ENCODE assay signal across 29 cellular contexts in the genomic region with DNA sequence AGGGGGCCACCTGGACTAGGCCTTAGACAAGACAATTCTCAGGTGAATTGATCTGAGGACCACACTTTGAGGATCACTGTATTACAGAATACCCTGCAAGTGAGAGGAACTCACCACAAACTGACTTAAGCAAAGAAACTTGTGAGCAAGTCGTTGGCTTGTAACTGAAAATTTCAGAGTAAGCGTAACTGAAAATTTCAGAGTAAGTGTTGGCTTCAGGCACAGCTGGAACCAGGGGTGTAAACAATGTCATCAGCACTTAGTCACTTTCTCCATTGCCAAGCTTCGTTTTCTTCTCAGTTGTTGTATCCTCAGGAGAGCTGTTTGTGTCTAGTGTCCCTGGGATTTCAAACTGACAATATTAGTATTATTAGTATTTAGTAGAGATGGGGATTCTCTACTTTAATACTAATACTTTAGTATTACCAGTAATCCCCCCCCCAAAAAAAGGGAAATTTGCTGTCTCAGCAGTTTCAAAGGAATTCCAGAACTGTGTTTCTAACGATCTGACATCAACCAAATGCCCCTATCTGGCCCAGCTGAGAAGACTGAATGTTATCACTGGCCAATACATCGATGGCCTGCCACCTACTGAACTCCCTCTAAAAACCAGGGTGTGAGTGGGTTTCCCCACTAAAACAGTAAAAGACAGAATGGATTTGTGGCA.
"Had no signal": no experiment of that assay in that cellular context is flagged by ENCODE, and none has a peak within 500 bp of the region (broad histone marks: within the 10 kb centered on the region; RNA-seq: fewer than 3 reads in every experiment).

No MANE protein-coding gene starts in this region.

- H3K4me3 Mint-ChIP-seq: effector memory CD8-positive, alpha-beta T cell; memory B cell; mesothelial cell of epicardium; naive B cell; natural killer cell treated with Interleukin-12 subunit alpha and Interleukin-12 subunit beta and Interleukin-15 and Interleukin-18, amount 100 ng/mL, for 72 hours; neural crest cell; stimulated activated naive CD8-positive, alpha-beta T cell treated with anti-CD3 and anti-CD28 coated beads, Interleukin-15, amount 100 ng/mL, for 72 hours had no signal

- H3K4me2 ChIP-seq: hepatocyte, smooth muscle cell had no signal

- DNase-seq: cortex of kidney; effector memory CD8-positive, alpha-beta T cell; erythroblast; foreskin fibroblast; gastrocnemius medialis; heart left ventricle; kidney; mucosa of descending colon; naive B cell; stimulated activated CD4-positive, alpha-beta T cell treated with anti-CD3 and anti-CD28 coated beads, Interleukin-12 subunit alpha, Interleukin-12 subunit beta, amount 100 ng/mL, for 4 hours; stimulated activated CD4-positive, alpha-beta T cell treated with anti-CD3 and anti-CD28 coated beads, Interleukin-1b, Interleukin-23, amount 100 ng/mL, for 48 hours; stimulated activated CD4-positive, alpha-beta T cell treated with anti-CD3 and anti-CD28 coated beads, Interleukin-4, amount 100 ng/mL, for 1 hour; stimulated activated CD8-positive, alpha-beta memory T cell treated with anti-CD3 and anti-CD28 coated beads, Interleukin-4, amount 100 ng/mL, for 48 hours; stimulated activated naive CD4-positive, alpha-beta T cell; stimulated activated naive CD8-positive, alpha-beta T cell treated with anti-CD3 and anti-CD28 coated beads, Interleukin-15, amount 100 ng/mL, for 72 hours; thyroid gland; trophoblast cell had no signal

- H3K9ac ChIP-seq: parathyroid adenoma had no signal

- ATAC-seq: effector memory CD8-positive, alpha-beta T cell; heart left ventricle; left lobe of liver; mucosa of descending colon; natural killer cell treated with Interleukin-12 subunit alpha and Interleukin-12 subunit beta and Interleukin-15 and Interleukin-18, amount 100 ng/mL, for 72 hours; sciatic nerve; stimulated activated naive CD8-positive, alpha-beta T cell treated with anti-CD3 and anti-CD28 coated beads, Interleukin-15, amount 100 ng/mL, for 72 hours had no signal

- H3K4me1 Mint-ChIP-seq: memory B cell; mesothelial cell of epicardium; naive B cell; stimulated activated naive CD8-positive, alpha-beta T cell treated with anti-CD3 and anti-CD28 coated beads, Interleukin-15, amount 100 ng/mL, for 72 hours had no signal

- H3K79me2 ChIP-seq: hepatocyte, parathyroid adenoma had no signal

- H3K4me3 ChIP-seq: gastrocnemius medialis, heart left ventricle, hepatocyte, lung, mucosa of descending colon, smooth muscle cell, thyroid gland had no signal

- H3K27ac Mint-ChIP-seq: effector memory CD8-positive, alpha-beta T cell; memory B cell; mesothelial cell of epicardium; naive B cell; natural killer cell treated with Interleukin-12 subunit alpha and Interleukin-12 subunit beta and Interleukin-15 and Interleukin-18, amount 100 ng/mL, for 72 hours; progenitor cell of endocrine pancreas; stimulated activated naive CD8-positive, alpha-beta T cell treated with anti-CD3 and anti-CD28 coated beads, Interleukin-15, amount 100 ng/mL, for 72 hours had no signal

- H3K27me3 Mint-ChIP-seq: natural killer cell treated with Interleukin-12 subunit alpha and Interleukin-12 subunit beta and Interleukin-15 and Interleukin-18, amount 100 ng/mL, for 72 hours; stimulated activated naive CD8-positive, alpha-beta T cell treated with anti-CD3 and anti-CD28 coated beads, Interleukin-15, amount 100 ng/mL, for 72 hours had no signal

- H3K4me1 ChIP-seq: gastrocnemius medialis, parathyroid adenoma, thyroid gland had no signal

- H3K27ac ChIP-seq: gastrocnemius medialis, heart left ventricle, hepatocyte, parathyroid adenoma, thyroid gland had no signal

- H3K9me3 Mint-ChIP-seq: mesothelial cell of epicardium had no signal

- H2AFZ ChIP-seq: hepatocyte, parathyroid adenoma had no signal

- H3K36me3 ChIP-seq: gastrocnemius medialis, heart left ventricle, thyroid gland had no signal

- H3K36me3 Mint-ChIP-seq: memory B cell; mesothelial cell of epicardium; naive B cell; natural killer cell treated with Interleukin-12 subunit alpha and Interleukin-12 subunit beta and Interleukin-15 and Interleukin-18, amount 100 ng/mL, for 72 hours had no signal

- H3K27me3 ChIP-seq: gastrocnemius medialis, heart left ventricle, hepatocyte, thyroid gland had no signal

- H3K9me3 ChIP-seq: gastrocnemius medialis, heart left ventricle, thyroid gland had no signal

- FAIRE-seq: endometrium, kidney had no signal
